16 cellular contexts compared by ENCODE assay signal in the genomic region with DNA sequence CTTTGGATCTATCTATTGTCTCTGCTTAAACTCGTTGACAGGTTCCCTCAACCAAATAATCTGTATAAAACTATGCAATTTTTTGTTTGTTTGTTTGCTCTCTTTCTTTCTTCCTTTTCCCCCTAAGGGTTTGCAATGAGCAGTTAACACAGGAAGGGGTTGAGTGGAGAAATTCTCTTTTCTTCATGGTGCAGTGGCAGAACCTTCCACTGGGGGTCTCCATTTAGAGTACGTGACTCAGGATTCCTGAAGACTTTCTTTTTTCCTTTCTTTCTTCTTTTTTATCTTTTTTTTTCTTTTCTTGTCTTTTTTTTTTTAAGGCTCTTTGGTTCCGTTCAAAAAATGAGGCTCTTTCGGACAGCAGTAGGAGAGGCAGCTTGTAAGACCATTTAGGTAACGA. TPM values are rescaled to one million over a fixed set of nuclear protein-coding genes. Genes with fewer than 3 reads are reported as not detected.
DNase-seq lines count a peak whose midpoint lies in the region; ATAC-seq and TF ChIP-seq lines count a peak whose summit lies in the region.
"Had no signal": no experiment of that assay in that cellular context is flagged by ENCODE, and none has a peak within 500 bp of the region (broad histone marks: within the 10 kb centered on the region; RNA-seq: fewer than 3 reads in every experiment).

No MANE protein-coding gene starts in this region.

- H3K4me1 Mint-ChIP-seq in natural killer cell treated with Interleukin-12 subunit alpha and Interleukin-12 subunit beta and Interleukin-15 and Interleukin-18, amount 100 ng/mL, for 72 hours (ENCODE audit: low read depth in 2 of 2) = no peaks in the 10 kb centered on the region

- H3K36me3 Mint-ChIP-seq in natural killer cell treated with Interleukin-12 subunit alpha and Interleukin-12 subunit beta and Interleukin-15 and Interleukin-18, amount 100 ng/mL, for 72 hours = no peaks in the 10 kb centered on the region
- H3K36me3 Mint-ChIP-seq: activated CD4-positive, alpha-beta memory T cell treated with anti-CD3 and anti-CD28 coated beads for 36 hours had no signal

- TF ChIP-seq CTCF in dorsolateral prefrontal cortex (IDR thresholded peaks at IDR 0.05 in 54 of 56, conservative IDR thresholded peaks at IDR 0.05 in 2 of 56; ENCODE audit: low read depth in 1 of 56, partially characterized antibody in 56 of 56) (peak in 55 of 56 donors; percentile 21 to 63 (median 45)), retinal pigment epithelial cell (conservative IDR thresholded peaks at IDR 0.05; ENCODE audit: low read depth, low read length) (peak; percentile 32)

- H3K27ac Mint-ChIP-seq in natural killer cell treated with Interleukin-12 subunit alpha and Interleukin-12 subunit beta and Interleukin-15 and Interleukin-18, amount 100 ng/mL, for 72 hours = no peak overlapping the region
- H3K27ac Mint-ChIP-seq: activated CD4-positive, alpha-beta memory T cell treated with anti-CD3 and anti-CD28 coated beads for 36 hours had no signal

- peaks cover 0 to 26% (median 0%) of the 10 kb centered on the region in 45 donors for H3K27me3 ChIP-seq in dorsolateral prefrontal cortex

- H3K27me3 Mint-ChIP-seq in natural killer cell treated with Interleukin-12 subunit alpha and Interleukin-12 subunit beta and Interleukin-15 and Interleukin-18, amount 100 ng/mL, for 72 hours = no peaks in the 10 kb centered on the region
- H3K27me3 Mint-ChIP-seq: activated CD4-positive, alpha-beta memory T cell treated with anti-CD3 and anti-CD28 coated beads for 36 hours had no signal

- DNase-seq in DMS 273 (lab: John Stamatoyannopoulos, UW; ENCODE audit: unreplicated experiment) (peak; percentile 18), DMS 273 treated with DMSO at 0.1 percent for 48 hours (lab: John Stamatoyannopoulos, UW) (no peak), NCI-H69 (lab: John Stamatoyannopoulos, UW) (peak; percentile 37), dorsolateral prefrontal cortex (no peak), retinal pigment epithelial cell (ENCODE audit: low read depth) (no peak), NOMO-1 (lab: John Stamatoyannopoulos, UW; ENCODE audit: unreplicated experiment in 2 of 2) (no peak), foreskin melanocyte (no peak)
- no peak for DNase-seq in natural killer cell treated with Interleukin-12 subunit alpha and Interleukin-12 subunit beta and Interleukin-15 and Interleukin-18, amount 100 ng/mL, for 72 hours (ENCODE audit: low spot score)
- DNase-seq: 8988T; activated CD4-positive, alpha-beta memory T cell treated with anti-CD3 and anti-CD28 coated beads for 36 hours; Kasumi-1; SHP77; stimulated activated CD4-positive, alpha-beta T cell treated with anti-CD3 and anti-CD28 coated beads, Interleukin-2, amount 100 ng/mL, for 24 hours had no signal

- no peaks in the 10 kb centered on the region for H3K9me3 Mint-ChIP-seq in natural killer cell treated with Interleukin-12 subunit alpha and Interleukin-12 subunit beta and Interleukin-15 and Interleukin-18, amount 100 ng/mL, for 72 hours

- ATAC-seq in natural killer cell treated with Interleukin-12 subunit alpha and Interleukin-12 subunit beta and Interleukin-15 and Interleukin-18, amount 100 ng/mL, for 72 hours = no peak

- H3K4me3 ChIP-seq in dorsolateral prefrontal cortex (no peak overlapping the region), retinal pigment epithelial cell (ENCODE audit: low read length) (no peak overlapping the region)
- H3K4me3 ChIP-seq: esophagus muscularis mucosa, suprapubic skin had no signal

- H3K27ac ChIP-seq in dorsolateral prefrontal cortex = no peak overlapping the region
- H3K27ac ChIP-seq: esophagus muscularis mucosa, suprapubic skin had no signal

- intact Hi-C loops in dorsolateral prefrontal cortex (cut with DNase I) = no loop called here

- no peak overlapping the region for H3K4me3 Mint-ChIP-seq in natural killer cell treated with Interleukin-12 subunit alpha and Interleukin-12 subunit beta and Interleukin-15 and Interleukin-18, amount 100 ng/mL, for 72 hours
- H3K4me3 Mint-ChIP-seq: activated CD4-positive, alpha-beta memory T cell treated with anti-CD3 and anti-CD28 coated beads for 36 hours had no signal

RNA-seq across cellular contexts. Expression of gene RBFOX1, which starts 19.5 kb away (rescaled TPM):
- 100 to 1,000 TPM in 119 of 120 experiments, 10 to 100 TPM in 1; 86.1 to 369 (median 264) TPM for total RNA-seq in dorsolateral prefrontal cortex
- total RNA-seq in natural killer cell treated with Interleukin-12 subunit alpha and Interleukin-12 subunit beta and Interleukin-15 and Interleukin-18, amount 100 ng/mL, for 72 hours = not detected
- total RNA-seq: activated CD4-positive, alpha-beta memory T cell treated with anti-CD3 and anti-CD28 coated beads for 36 hours; esophagus muscularis mucosa; mesenteric fat pad had no signal

Comparison
In these comparisons a context has a peak if more than half of its experiments do, and no peak if none do; other contexts are left out.
1. DNase-seq: peak in DMS 273 (single experiment) and NCI-H69 (single experiment); none in DMS 273 treated with DMSO at 0.1 percent for 48 hours (single experiment), dorsolateral prefrontal cortex (0 of 10), retinal pigment epithelial cell (single experiment), natural killer cell treated with Interleukin-12 subunit alpha and Interleukin-12 subunit beta and Interleukin-15 and Interleukin-18, amount 100 ng/mL, for 72 hours (single experiment), NOMO-1 (0 of 2) and foreskin melanocyte (single experiment).
2. RNA of gene RBFOX1, which starts 19.5 kb away (total RNA-seq): 86.1 to 369 TPM in dorsolateral prefrontal cortex; not detected in natural killer cell treated with Interleukin-12 subunit alpha and Interleukin-12 subunit beta and Interleukin-15 and Interleukin-18, amount 100 ng/mL, for 72 hours; every median in the first group is over 10 times any median in the second.